Comparison of ENCODE assay signal across 8 cellular contexts in genomic region chr15:101723874-101724674, GRCh38. TPM values are rescaled to one million over a fixed set of nuclear protein-coding genes. Genes with fewer than 3 reads are reported as not detected.
DNase-seq lines count a peak whose midpoint lies in the region; ATAC-seq and TF ChIP-seq lines count a peak whose summit lies in the region.

Gene TARS3, minus strand, starts transcription at chr15:101724473. Its CDS starts 86 bp downstream, at chr15:101724387.

- TF ChIP-seq CTCF in PC-3 (conservative IDR thresholded peaks at IDR 0.05; ENCODE audit: low read depth, low read length): no peak

- H3K36me3 ChIP-seq in HUES64 (ENCODE audit: insufficient read depth, low read length) (peaks cover 30% of the 10 kb centered on the region), PC-3 (ENCODE audit: low read depth, low read length) (no peaks in the 10 kb centered on the region; the same call in 1 of the 2 replicates), muscle layer of duodenum (ENCODE audit: control insufficient read depth in 1 of 2, insufficient read depth in 2 of 2, low read length in 2 of 2) (peaks cover 21% of the 10 kb centered on the region in 2 donors)

- ATAC-seq in GM21515 (IDR thresholded peaks at IDR 0.05; ENCODE audit: unreplicated experiment) (peak; percentile 88), PC-3 (peak; percentile 97), esophagus mucosa (peak; percentile 99)

- H3K27me3 ChIP-seq in HUES64 (ENCODE audit: insufficient read depth, low read length): peaks cover 7% of the 10 kb centered on the region
- H3K27me3 ChIP-seq in PC-3 (ENCODE audit: low read length): peaks cover 3% of the 10 kb centered on the region; the same call in 1 of the 2 replicates
- H3K27me3 ChIP-seq in muscle layer of duodenum (ENCODE audit: low read depth, low read length): no peaks in the 10 kb centered on the region

- peak within 1 kb of the TSS; percentile 87 for H3K4me2 ChIP-seq in PC-3 (ENCODE audit: low read length)

- DNase-seq in DMS153 (lab: John Stamatoyannopoulos, UW) (peak; percentile 56), PC-3 (peak; percentile 83)
- peak; percentile 97 for DNase-seq in activated T-cell treated with anti-CD3 and anti-CD28 coated beads, Interleukin-2, amount 50 U/mL, for 1 hour
- peak; percentile 92 to 96 for DNase-seq in stimulated activated CD8-positive, alpha-beta memory T cell treated with anti-CD3 and anti-CD28 coated beads, Interleukin-7, amount 100 ng/mL, for 4 hours (ENCODE audit: low read depth in 2 of 2)

- H3K27ac ChIP-seq in HUES64 (ENCODE audit: low read depth, low read length): peak within 1 kb of the TSS; percentile 82; the same call in 1 of the 2 replicates
- H3K27ac ChIP-seq in PC-3 (ENCODE audit: low read length): no peak within 1 kb of the TSS
- peak within 1 kb of the TSS; percentile 39 for H3K27ac ChIP-seq in muscle layer of duodenum (ENCODE audit: low read length)

- peak within 1 kb of the TSS; percentile 71 for H2AFZ ChIP-seq in PC-3 (ENCODE audit: low read length)

- BruUV-seq in PC-3 (replicated peaks; lab: Mats Ljungman, UMichigan): no TSS peak

- CTCF ChIA-PET in PC-3 (lab: Charles Lee): interaction anchor here (0.6 kb wide), 1 partner anchor 55 kb away, joined by 3 read pairs; no protein-coding TSS in a partner anchor

- H3K4me1 ChIP-seq in HUES64 (ENCODE audit: insufficient read depth, low read length) (peaks cover 11% of the 10 kb centered on the region; the same call in 1 of the 2 replicates), PC-3 (ENCODE audit: insufficient read depth, low read length) (peaks cover 5% of the 10 kb centered on the region; the same call in 1 of the 2 replicates), muscle layer of duodenum (ENCODE audit: control insufficient read depth in 1 of 2, insufficient read depth in 2 of 2, low read length in 2 of 2) (peaks cover 0 to 8% of the 10 kb centered on the region in 2 donors)

- under 1% methylated on average over 91 of the region's 93 CpGs for WGBS in HUES64

- intact Hi-C loops in PC-3 (cut with micrococcal nuclease): loop anchor here (5.0 kb wide), 1 partner anchor 42 kb away; no protein-coding TSS in a partner anchor

- H3K9me3 ChIP-seq in HUES64 (ENCODE audit: insufficient read depth, low read depth, low read length) (no peaks in the 10 kb centered on the region), PC-3 (ENCODE audit: low read length) (no peaks in the 10 kb centered on the region), muscle layer of duodenum (ENCODE audit: control insufficient read depth in 1 of 2, low read length in 2 of 2) (no peaks in the 10 kb centered on the region)

- H3K9ac ChIP-seq in HUES64 (ENCODE audit: low read depth, low read length) (peak within 1 kb of the TSS; percentile 95), PC-3 (ENCODE audit: low read length) (peak within 1 kb of the TSS; percentile 49)

- POLR2A ChIA-PET in PC-3 (lab: Charles Lee; ENCODE audit: unreplicated experiment): interaction anchor here (0.7 kb wide), 1 partner anchor 428 kb away, joined by 3 read pairs; no protein-coding TSS in a partner anchor

- no peaks in the 10 kb centered on the region for H3F3A ChIP-seq in PC-3 (ENCODE audit: low read length, unreplicated experiment)

- H3K4me3 ChIP-seq in HUES64 (ENCODE audit: low read length): peak within 1 kb of the TSS; percentile 97
- H3K4me3 ChIP-seq in PC-3 (ENCODE audit: low read length): peak within 1 kb of the TSS; percentile 78
- peak within 1 kb of the TSS; percentile 73 to 95 for H3K4me3 ChIP-seq in muscle layer of duodenum (ENCODE audit: low read depth in 1 of 2, low read length in 2 of 2)

- H3K9me2 ChIP-seq in PC-3 (replicated peaks; ENCODE audit: low read length): no peaks in the 10 kb centered on the region

- H4K20me1 ChIP-seq in PC-3 (ENCODE audit: low read length): no peaks in the 10 kb centered on the region

- H3K79me2 ChIP-seq in PC-3 (ENCODE audit: low read length): no peaks in the 10 kb centered on the region

RNA-seq across cellular contexts. Expression of gene TARS3, which starts in this region (rescaled TPM):
- polyA plus RNA-seq in HUES64 (2013, experiment 1 of 2): 9.6 TPM
- polyA plus RNA-seq in HUES64 (2013, experiment 2 of 2): 8.6 TPM
- 5.4 and 8.1 TPM in 2 replicates for total RNA-seq in PC-3 (2014; rRNA removed)
- 4.3 TPM for total RNA-seq in esophagus mucosa
